7 cellular contexts compared by ENCODE assay signal in genomic region chr20:20220137-20220536, GRCh38.
"Had no signal": no experiment of that assay in that cellular context is flagged by ENCODE, and none has a peak within 500 bp of the region (broad histone marks: within the 10 kb centered on the region; RNA-seq: fewer than 3 reads in every experiment).

No MANE protein-coding gene starts in this region.

- DNase-seq: IMR-90, KBM-7 had no signal

- H3K36me3 Mint-ChIP-seq: IgD-negative memory B cell had no signal

- H3K4me3 ChIP-seq: K562 had no signal

- H3K4me1 Mint-ChIP-seq: IgD-negative memory B cell had no signal

- H3K27ac ChIP-seq: HL-60 had no signal

- H3K4me3 Mint-ChIP-seq: IgD-negative memory B cell had no signal

- FAIRE-seq: HepG2, HTR-8/SVneo, K562 had no signal

- H3K27ac Mint-ChIP-seq: IgD-negative memory B cell had no signal

- ATAC-seq: HepG2, K562 had no signal
